1 cellular context compared by ENCODE assay signal in the genomic region with DNA sequence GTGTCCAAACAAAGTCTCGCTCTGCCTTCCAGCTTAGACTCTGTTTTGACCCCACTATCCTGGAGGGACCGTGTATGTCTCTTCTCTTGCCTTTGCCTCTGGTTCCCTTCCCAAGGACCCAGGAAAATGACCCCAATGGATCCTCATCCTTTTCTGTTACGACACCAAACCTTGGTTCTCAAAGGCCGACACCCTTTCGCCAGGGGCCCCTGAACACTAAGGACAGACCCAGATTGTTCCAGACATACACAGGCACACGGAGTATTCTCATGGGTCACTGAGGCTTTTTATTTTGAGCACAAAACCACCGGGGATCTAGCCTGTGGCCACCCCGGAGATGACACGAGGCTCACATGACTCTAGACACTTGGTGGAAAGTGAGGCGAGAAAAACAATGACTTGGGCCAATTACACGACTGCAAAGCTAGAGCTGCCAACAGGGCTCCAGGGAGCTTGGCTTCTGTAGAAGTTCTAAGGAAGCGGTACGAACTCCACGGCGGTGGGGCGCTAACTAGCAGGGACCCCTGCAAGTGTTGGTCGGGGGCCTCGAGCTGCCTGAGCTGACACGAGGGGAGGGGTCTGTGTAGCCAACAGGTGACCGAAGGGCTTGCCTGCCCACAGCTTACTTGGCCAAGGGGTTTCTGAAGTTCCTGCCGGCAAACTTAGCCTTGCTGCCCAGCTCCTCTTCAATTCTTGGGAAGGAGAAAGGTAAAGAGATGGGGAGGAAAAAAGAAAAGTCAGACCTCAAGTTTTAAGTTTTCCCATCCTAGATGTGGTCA.
TF ChIP-seq lines count a peak whose summit lies in the region.

No MANE protein-coding gene starts in this region.

TF ChIP-seq in IMR-90, 13 proteins besides CTCF, POLR2A, EP300 and RAD21:
- TF ChIP-seq CEBPB (IDR thresholded peaks at IDR 0.05; ENCODE audit: low read depth, low read length) (no peak), MAFK (IDR thresholded peaks at IDR 0.05; ENCODE audit: low read depth, low read length) (no peak), BHLHE40 (IDR thresholded peaks at IDR 0.05; ENCODE audit: low read depth, low read length) (no peak), SMC3 (IDR thresholded peaks at IDR 0.05; ENCODE audit: low read depth, low read length) (no peak), RCOR1 (IDR thresholded peaks at IDR 0.05; ENCODE audit: insufficient replicate concordance, low read length) (no peak), NFE2L2 (IDR thresholded peaks at IDR 0.05; ENCODE audit: low read depth, low read length) (no peak), FOS (IDR thresholded peaks at IDR 0.05; ENCODE audit: low read depth, low read length) (no peak), CHD1 (IDR thresholded peaks at IDR 0.05; ENCODE audit: low read depth, low read length) (no peak), MXI1 (IDR thresholded peaks at IDR 0.05; ENCODE audit: borderline replicate concordance, low read depth, low read length) (no peak), MAZ (IDR thresholded peaks at IDR 0.05; ENCODE audit: borderline replicate concordance, low read depth, low read length) (no peak), RFX5 (IDR thresholded peaks at IDR 0.05; ENCODE audit: low read depth, low read length) (no peak)
- TF ChIP-seq, protein P1, sequence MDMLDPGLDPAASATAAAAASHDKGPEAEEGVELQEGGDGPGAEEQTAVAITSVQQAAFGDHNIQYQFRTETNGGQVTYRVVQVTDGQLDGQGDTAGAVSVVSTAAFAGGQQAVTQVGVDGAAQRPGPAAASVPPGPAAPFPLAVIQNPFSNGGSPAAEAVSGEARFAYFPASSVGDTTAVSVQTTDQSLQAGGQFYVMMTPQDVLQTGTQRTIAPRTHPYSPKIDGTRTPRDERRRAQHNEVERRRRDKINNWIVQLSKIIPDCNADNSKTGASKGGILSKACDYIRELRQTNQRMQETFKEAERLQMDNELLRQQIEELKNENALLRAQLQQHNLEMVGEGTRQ (IDR thresholded peaks at IDR 0.05; ENCODE audit: low read depth, low read length) = no peak
- TF ChIP-seq, protein P2, sequence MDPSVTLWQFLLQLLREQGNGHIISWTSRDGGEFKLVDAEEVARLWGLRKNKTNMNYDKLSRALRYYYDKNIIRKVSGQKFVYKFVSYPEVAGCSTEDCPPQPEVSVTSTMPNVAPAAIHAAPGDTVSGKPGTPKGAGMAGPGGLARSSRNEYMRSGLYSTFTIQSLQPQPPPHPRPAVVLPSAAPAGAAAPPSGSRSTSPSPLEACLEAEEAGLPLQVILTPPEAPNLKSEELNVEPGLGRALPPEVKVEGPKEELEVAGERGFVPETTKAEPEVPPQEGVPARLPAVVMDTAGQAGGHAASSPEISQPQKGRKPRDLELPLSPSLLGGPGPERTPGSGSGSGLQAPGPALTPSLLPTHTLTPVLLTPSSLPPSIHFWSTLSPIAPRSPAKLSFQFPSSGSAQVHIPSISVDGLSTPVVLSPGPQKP (IDR thresholded peaks at IDR 0.05; ENCODE audit: borderline replicate concordance, low read depth, low read length) = no peak
TF ChIP-seq in IMR-90: peak in this region for 0.
